ENCODE assay signal across 8 cellular contexts in genomic region chr10:31759816-31760626, GRCh38.
DNase-seq lines count a peak whose midpoint lies in the region; ATAC-seq, FAIRE-seq and TF ChIP-seq lines count a peak whose summit lies in the region.

No MANE protein-coding gene starts in this region.

- peak overlapping the region; percentile 81 for H2AFZ ChIP-seq in astrocyte (ENCODE audit: low read depth, low read length)

- ATAC-seq in GM18505 (IDR thresholded peaks at IDR 0.05; ENCODE audit: unreplicated experiment) = peak; percentile 96
- peak; percentile 97 for ATAC-seq in HG02970 (IDR thresholded peaks at IDR 0.05; ENCODE audit: low FRiP score, unreplicated experiment)
- ATAC-seq in right cardiac atrium = peak; percentile 96 to 98
- peak; percentile 90 to 93 (median 92) for ATAC-seq in psoas muscle

- peak overlapping the region; percentile 82 for H3K27ac Mint-ChIP-seq in astrocyte (ENCODE audit: unreplicated experiment)

- DNase-seq in NCI-H1930 (lab: John Stamatoyannopoulos, UW) (peak; percentile 64 to 67), T-helper 22 cell (ENCODE audit: low read depth) (peak; percentile 93), astrocyte (ENCODE audit: low read depth) (peak; percentile 97), right cardiac atrium (peak; percentile 96 to 98 (median 98)), psoas muscle (peak; percentile 94 to 96), urothelium cell line (ENCODE audit: low spot score) (peak; percentile 98)

- peaks cover 3% of the 10 kb centered on the region for H3K4me1 Mint-ChIP-seq in astrocyte (ENCODE audit: low read depth, unreplicated experiment)

- H3K4me3 Mint-ChIP-seq in astrocyte (ENCODE audit: unreplicated experiment) = peak overlapping the region; percentile 86

- H3K4me1 ChIP-seq in astrocyte (ENCODE audit: insufficient read depth, low read length) = peaks cover 13% of the 10 kb centered on the region
- H3K4me1 ChIP-seq in right cardiac atrium (ENCODE audit: control insufficient read depth, insufficient read depth, low read length) = peaks cover 15% of the 10 kb centered on the region
- H3K4me1 ChIP-seq in psoas muscle = peaks cover 30% of the 10 kb centered on the region

- H4K20me1 ChIP-seq in astrocyte (ENCODE audit: insufficient read depth, low read length) = no peaks in the 10 kb centered on the region

- peaks cover 4% of the 10 kb centered on the region for H3K27me3 Mint-ChIP-seq in astrocyte (ENCODE audit: low read depth, unreplicated experiment)

- FAIRE-seq in astrocyte (lab: Jason Lieb, UNC) = no peak
- peak; percentile 96 for FAIRE-seq in urothelium cell line (lab: Jason Lieb, UNC)

- no peaks in the 10 kb centered on the region for H3K36me3 Mint-ChIP-seq in astrocyte (ENCODE audit: low read depth, unreplicated experiment)

- no peaks in the 10 kb centered on the region for H3K9me3 ChIP-seq in astrocyte (ENCODE audit: insufficient read depth, low read depth, low read length)
- H3K9me3 ChIP-seq in right cardiac atrium (ENCODE audit: control insufficient read depth, low read length) = no peaks in the 10 kb centered on the region
- no peaks in the 10 kb centered on the region for H3K9me3 ChIP-seq in psoas muscle

- H3K9me3 Mint-ChIP-seq in astrocyte (ENCODE audit: unreplicated experiment) = peaks cover 6% of the 10 kb centered on the region

- intact Hi-C loops in right cardiac atrium (cut with DNase I) (loop anchor here in 1 of 4 donors (10.0 kb wide), 1 partner anchor 155 kb away; no protein-coding TSS in a partner anchor), psoas muscle (cut with DNase I) (loop anchor here (5.0 kb wide), 2 partner anchors 53 to 158 kb away; no protein-coding TSS in a partner anchor)

- WGBS in right cardiac atrium = under 1% methylated on average over 61 of the region's 61 CpGs
- 0% methylated on average over 54 to 61 of the region's 61 CpGs for WGBS in psoas muscle, 3 donors

- H3K27ac ChIP-seq in astrocyte (ENCODE audit: low read depth, low read length) = peak overlapping the region; percentile 94
- H3K27ac ChIP-seq in right cardiac atrium (ENCODE audit: low read length) = peak overlapping the region; percentile 95
- H3K27ac ChIP-seq in psoas muscle = peak overlapping the region; percentile 98

- TF ChIP-seq POLR2A in GM18505 (IDR thresholded peaks at IDR 0.05; ENCODE audit: borderline replicate concordance, extremely low read depth, insufficient read depth, insufficient read length) = peak; percentile 75

- H3K27me3 ChIP-seq in astrocyte (ENCODE audit: insufficient read depth, low read length) (no peaks in the 10 kb centered on the region), right cardiac atrium (ENCODE audit: control insufficient read depth, insufficient read depth) (no peaks in the 10 kb centered on the region), psoas muscle (ENCODE audit: insufficient read depth in 3 of 3, low read length in 2 of 3) (no peaks in the 10 kb centered on the region)

- peak overlapping the region; percentile 94 for H3K4me2 ChIP-seq in astrocyte (ENCODE audit: low read length)

- H3K4me3 ChIP-seq in astrocyte (ENCODE audit: insufficient read depth, low read depth, low read length) (peak overlapping the region; percentile 89), right cardiac atrium (ENCODE audit: low read length) (peak overlapping the region; percentile 82), psoas muscle (peak overlapping the region; percentile 92)

- H3K9ac ChIP-seq in astrocyte (ENCODE audit: low read length) = peak overlapping the region; percentile 95

- no peak for TF ChIP-seq CTCF in astrocyte (IDR thresholded peaks at IDR 0.05; ENCODE audit: insufficient read depth, low read depth, low read length)
- no peak for TF ChIP-seq CTCF in psoas muscle (IDR thresholded peaks at IDR 0.05)

- H3K36me3 ChIP-seq in astrocyte (ENCODE audit: insufficient read depth, low read length) (no peaks in the 10 kb centered on the region), psoas muscle (ENCODE audit: insufficient read depth in 1 of 2, low read depth in 1 of 2) (no peaks in the 10 kb centered on the region)

- no peaks in the 10 kb centered on the region for H3K79me2 ChIP-seq in astrocyte (ENCODE audit: insufficient read depth, low read length)

Comparison
In these comparisons a context has a peak if more than half of its experiments do, and no peak if none do; other contexts are left out.
1. Peak in every context shown above with its lines: DNase-seq, ATAC-seq, H3K4me3 ChIP-seq and H3K27ac ChIP-seq.